ENCODE assay signal across 11 cellular contexts in the genomic region with DNA sequence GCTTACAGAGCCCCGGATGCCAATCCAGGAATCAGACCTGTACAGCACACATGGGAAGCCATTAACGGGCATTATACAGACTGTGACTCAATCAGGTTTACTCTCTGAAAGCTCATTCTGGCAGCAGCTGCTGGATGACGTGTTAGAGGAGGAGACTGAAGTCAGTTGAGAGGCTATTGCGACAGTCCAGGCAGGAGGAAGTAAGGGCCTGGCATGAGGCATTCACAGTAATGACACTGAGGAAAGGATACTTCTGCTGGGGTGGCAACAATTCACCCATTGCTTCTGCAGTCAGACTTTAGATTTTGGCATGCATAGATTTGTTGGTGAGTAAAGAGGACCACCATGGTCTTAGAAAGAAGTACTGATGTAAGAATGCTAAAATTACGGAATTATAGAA.
DNase-seq lines count a peak whose midpoint lies in the region; ATAC-seq and TF ChIP-seq lines count a peak whose summit lies in the region.
"Had no signal": no experiment of that assay in that cellular context is flagged by ENCODE, and none has a peak within 500 bp of the region (broad histone marks: within the 10 kb centered on the region; RNA-seq: fewer than 3 reads in every experiment).

No MANE protein-coding gene starts in this region.

- no peaks in the 10 kb centered on the region for H3K4me1 ChIP-seq in GM23248 (ENCODE audit: insufficient read depth)
- H3K4me1 ChIP-seq in esophagus squamous epithelium = peaks cover 0 to 30% (median 12%) of the 10 kb centered on the region in 3 donors
- H3K4me1 ChIP-seq: body of pancreas had no signal

- no peaks in the 10 kb centered on the region for H4K20me1 ChIP-seq in GM23248 (ENCODE audit: insufficient read depth)

- H3K27me3 ChIP-seq in GM23248 (replicated peaks; ENCODE audit: insufficient read depth) (no peaks in the 10 kb centered on the region), esophagus squamous epithelium (no peaks in the 10 kb centered on the region)
- H3K27me3 ChIP-seq: body of pancreas, ovary had no signal

- DNase-seq in GM23248 (peak; percentile 80), NCI-H774 (lab: John Stamatoyannopoulos, UW) (peak; percentile 99), esophagus squamous epithelium (lab: John Stamatoyannopoulos, UW) (peak; percentile 11), posterior vena cava (ENCODE audit: low spot score) (peak; percentile 91)
- DNase-seq: SK-N-SH had no signal

- no peak overlapping the region for H3K9ac ChIP-seq in GM23248
- H3K9ac ChIP-seq: SK-N-SH had no signal

- no peak for ATAC-seq in GM21360 (IDR thresholded peaks at IDR 0.05; ENCODE audit: unreplicated experiment)
- no peak for ATAC-seq in HG03196 (IDR thresholded peaks at IDR 0.05; ENCODE audit: unreplicated experiment)
- no peak for ATAC-seq in GM18517 (IDR thresholded peaks at IDR 0.05; ENCODE audit: unreplicated experiment)
- no peak for ATAC-seq in HG03457 (IDR thresholded peaks at IDR 0.05; ENCODE audit: unreplicated experiment)
- ATAC-seq: body of pancreas had no signal

- no peak overlapping the region for H3K27ac ChIP-seq in GM23248
- H3K27ac ChIP-seq in esophagus squamous epithelium = peak overlapping the region in 3 of 4 donors; percentile 48 to 73 (median 72)
- H3K27ac ChIP-seq: body of pancreas, ovary had no signal

- no peak for TF ChIP-seq POLR2A in esophagus squamous epithelium (IDR thresholded peaks at IDR 0.05)

- H3K4me2 ChIP-seq in GM23248 (ENCODE audit: unreplicated experiment) = no peak overlapping the region
- H3K4me2 ChIP-seq: SK-N-SH had no signal

- H3K9me3 ChIP-seq in GM23248 (ENCODE audit: low read depth) = no peaks in the 10 kb centered on the region
- no peaks in the 10 kb centered on the region for H3K9me3 ChIP-seq in esophagus squamous epithelium
- H3K9me3 ChIP-seq: body of pancreas, ovary, SK-N-SH had no signal

- no peaks in the 10 kb centered on the region for H3K9me2 ChIP-seq in GM23248 (ENCODE audit: insufficient read depth)
- H3K9me2 ChIP-seq: SK-N-SH had no signal

- no peaks in the 10 kb centered on the region for H3F3A ChIP-seq in GM23248 (ENCODE audit: insufficient read depth)

- 41 to 45% methylated on average over 5 of the region's 5 CpGs for WGBS in GM23248 (ENCODE audit: low coverage in 1 of 2, low lambda C conversion rate in 2 of 2, missing lambda C conversion rate in 2 of 2), 2 experiments
- WGBS in esophagus squamous epithelium, 2 donors = 43 to 48% methylated on average over 5 of the region's 5 CpGs

- H3K4me3 ChIP-seq in GM23248 = no peak overlapping the region
- no peak overlapping the region for H3K4me3 ChIP-seq in esophagus squamous epithelium
- H3K4me3 ChIP-seq: body of pancreas, ovary had no signal

- TF ChIP-seq CTCF in esophagus squamous epithelium (IDR thresholded peaks at IDR 0.05) = no peak

- H3K79me2 ChIP-seq in GM23248 (ENCODE audit: insufficient read depth) = no peaks in the 10 kb centered on the region

- H3K36me3 ChIP-seq in GM23248 (ENCODE audit: low read depth) (no peaks in the 10 kb centered on the region), esophagus squamous epithelium (no peaks in the 10 kb centered on the region)
- H3K36me3 ChIP-seq: ovary had no signal

- intact Hi-C loops in esophagus squamous epithelium (cut with DNase I) (no loop called here), posterior vena cava (cut with DNase I) (no loop called here)

- in situ Hi-C loops in GM23248 (cut with MboI) = no loop called here

- peak overlapping the region; percentile 41; the same call in 1 of the 2 replicates for H2AFZ ChIP-seq in GM23248

Comparison
In these comparisons a context has a peak if more than half of its experiments do, and no peak if none do; other contexts are left out.
1. DNase-seq: peak in every context shown above with its lines; median percentile 99 in NCI-H774; 91 in posterior vena cava; 80 in GM23248; 11 in esophagus squamous epithelium.